Comparison of ENCODE assay signal across 1 cellular context in the genomic region with DNA sequence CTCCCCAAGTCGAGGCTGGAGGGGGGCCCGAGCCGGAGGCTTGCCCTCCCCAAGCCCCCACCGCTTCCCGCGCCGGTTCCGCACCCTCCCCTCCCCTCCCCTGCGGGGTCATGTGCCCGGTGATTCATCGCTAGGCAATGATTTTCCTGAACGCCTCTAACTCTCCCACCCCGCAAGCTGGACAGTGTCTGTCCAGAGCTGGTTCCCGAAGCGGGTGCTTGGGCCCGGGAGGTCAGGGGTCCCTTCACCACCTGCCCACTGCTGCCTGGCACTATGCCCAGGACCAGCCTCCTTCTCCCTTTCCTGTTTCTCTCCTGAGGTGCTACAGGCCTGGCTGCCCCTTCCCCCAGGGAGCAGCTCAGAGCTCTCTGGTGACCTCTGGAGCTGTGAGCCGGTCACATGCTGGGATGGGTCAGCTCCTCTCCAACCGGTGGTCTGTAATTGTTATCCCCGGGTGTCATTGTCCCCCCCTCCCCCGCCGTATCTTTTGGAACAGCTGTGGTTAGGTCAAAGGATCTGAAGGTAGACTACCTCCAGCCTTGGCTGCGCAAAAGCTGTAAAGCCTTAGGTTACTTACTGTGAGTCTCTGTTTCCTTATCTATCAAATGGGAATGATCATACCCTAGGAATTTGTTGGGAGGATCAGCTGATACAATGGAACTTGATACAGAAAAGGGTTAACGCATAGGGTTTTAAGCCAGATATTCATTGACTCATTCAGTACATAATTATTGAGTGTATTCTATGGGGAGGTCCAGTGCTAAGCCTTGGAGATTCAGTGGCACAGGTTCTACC.
TF ChIP-seq lines count a peak whose summit lies in the region.

No MANE protein-coding gene starts in this region.

TF ChIP-seq in K562, 482 proteins besides CTCF, POLR2A, EP300 and RAD21 (continued from another document and continues in another):
- TF ChIP-seq, protein P1, sequence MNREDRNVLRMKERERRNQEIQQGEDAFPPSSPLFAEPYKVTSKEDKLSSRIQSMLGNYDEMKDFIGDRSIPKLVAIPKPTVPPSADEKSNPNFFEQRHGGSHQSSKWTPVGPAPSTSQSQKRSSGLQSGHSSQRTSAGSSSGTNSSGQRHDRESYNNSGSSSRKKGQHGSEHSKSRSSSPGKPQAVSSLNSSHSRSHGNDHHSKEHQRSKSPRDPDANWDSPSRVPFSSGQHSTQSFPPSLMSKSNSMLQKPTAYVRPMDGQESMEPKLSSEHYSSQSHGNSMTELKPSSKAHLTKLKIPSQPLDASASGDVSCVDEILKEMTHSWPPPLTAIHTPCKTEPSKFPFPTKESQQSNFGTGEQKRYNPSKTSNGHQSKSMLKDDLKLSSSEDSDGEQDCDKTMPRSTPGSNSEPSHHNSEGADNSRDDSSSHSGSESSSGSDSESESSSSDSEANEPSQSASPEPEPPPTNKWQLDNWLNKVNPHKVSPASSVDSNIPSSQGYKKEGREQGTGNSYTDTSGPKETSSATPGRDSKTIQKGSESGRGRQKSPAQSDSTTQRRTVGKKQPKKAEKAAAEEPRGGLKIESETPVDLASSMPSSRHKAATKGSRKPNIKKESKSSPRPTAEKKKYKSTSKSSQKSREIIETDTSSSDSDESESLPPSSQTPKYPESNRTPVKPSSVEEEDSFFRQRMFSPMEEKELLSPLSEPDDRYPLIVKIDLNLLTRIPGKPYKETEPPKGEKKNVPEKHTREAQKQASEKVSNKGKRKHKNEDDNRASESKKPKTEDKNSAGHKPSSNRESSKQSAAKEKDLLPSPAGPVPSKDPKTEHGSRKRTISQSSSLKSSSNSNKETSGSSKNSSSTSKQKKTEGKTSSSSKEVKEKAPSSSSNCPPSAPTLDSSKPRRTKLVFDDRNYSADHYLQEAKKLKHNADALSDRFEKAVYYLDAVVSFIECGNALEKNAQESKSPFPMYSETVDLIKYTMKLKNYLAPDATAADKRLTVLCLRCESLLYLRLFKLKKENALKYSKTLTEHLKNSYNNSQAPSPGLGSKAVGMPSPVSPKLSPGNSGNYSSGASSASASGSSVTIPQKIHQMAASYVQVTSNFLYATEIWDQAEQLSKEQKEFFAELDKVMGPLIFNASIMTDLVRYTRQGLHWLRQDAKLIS (CRISPR knock-in tag; IDR thresholded peaks at IDR 0.05): peak; percentile 22; the same call in 1 of the 2 replicates
- TF ChIP-seq, protein P2, sequence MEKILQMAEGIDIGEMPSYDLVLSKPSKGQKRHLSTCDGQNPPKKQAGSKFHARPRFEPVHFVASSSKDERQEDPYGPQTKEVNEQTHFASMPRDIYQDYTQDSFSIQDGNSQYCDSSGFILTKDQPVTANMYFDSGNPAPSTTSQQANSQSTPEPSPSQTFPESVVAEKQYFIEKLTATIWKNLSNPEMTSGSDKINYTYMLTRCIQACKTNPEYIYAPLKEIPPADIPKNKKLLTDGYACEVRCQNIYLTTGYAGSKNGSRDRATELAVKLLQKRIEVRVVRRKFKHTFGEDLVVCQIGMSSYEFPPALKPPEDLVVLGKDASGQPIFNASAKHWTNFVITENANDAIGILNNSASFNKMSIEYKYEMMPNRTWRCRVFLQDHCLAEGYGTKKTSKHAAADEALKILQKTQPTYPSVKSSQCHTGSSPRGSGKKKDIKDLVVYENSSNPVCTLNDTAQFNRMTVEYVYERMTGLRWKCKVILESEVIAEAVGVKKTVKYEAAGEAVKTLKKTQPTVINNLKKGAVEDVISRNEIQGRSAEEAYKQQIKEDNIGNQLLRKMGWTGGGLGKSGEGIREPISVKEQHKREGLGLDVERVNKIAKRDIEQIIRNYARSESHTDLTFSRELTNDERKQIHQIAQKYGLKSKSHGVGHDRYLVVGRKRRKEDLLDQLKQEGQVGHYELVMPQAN (IDR thresholded peaks at IDR 0.05; ENCODE audit: borderline replicate concordance): no peak; the same call in 1 of the 2 replicates
- TF ChIP-seq ETS2 (tag; IDR thresholded peaks at IDR 0.05; ENCODE audit: borderline replicate concordance, poor library complexity, severe bottlenecking): no peak
- TF ChIP-seq ZNF830 (CRISPR knock-in tag; IDR thresholded peaks at IDR 0.05): no peak
- TF ChIP-seq, protein P3, sequence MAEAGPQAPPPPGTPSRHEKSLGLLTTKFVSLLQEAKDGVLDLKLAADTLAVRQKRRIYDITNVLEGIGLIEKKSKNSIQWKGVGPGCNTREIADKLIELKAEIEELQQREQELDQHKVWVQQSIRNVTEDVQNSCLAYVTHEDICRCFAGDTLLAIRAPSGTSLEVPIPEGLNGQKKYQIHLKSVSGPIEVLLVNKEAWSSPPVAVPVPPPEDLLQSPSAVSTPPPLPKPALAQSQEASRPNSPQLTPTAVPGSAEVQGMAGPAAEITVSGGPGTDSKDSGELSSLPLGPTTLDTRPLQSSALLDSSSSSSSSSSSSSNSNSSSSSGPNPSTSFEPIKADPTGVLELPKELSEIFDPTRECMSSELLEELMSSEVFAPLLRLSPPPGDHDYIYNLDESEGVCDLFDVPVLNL (CRISPR knock-in tag; IDR thresholded peaks at IDR 0.05; ENCODE audit: low read depth): no peak
- no peak for TF ChIP-seq MCM3 (IDR thresholded peaks at IDR 0.05)
- no peak for TF ChIP-seq TEAD2 (tag; IDR thresholded peaks at IDR 0.05)
- no peak for TF ChIP-seq NCOA4 (IDR thresholded peaks at IDR 0.05; ENCODE audit: partially characterized antibody)
- 0 out of 2 replicates have a peak, but pooled peaks have one; percentile 8 for TF ChIP-seq SUPT5H (IDR thresholded peaks at IDR 0.05)
- no peak for TF ChIP-seq RHOXF2B (CRISPR knock-in tag; conservative IDR thresholded peaks at IDR 0.05)
- TF ChIP-seq HLTF (IDR thresholded peaks at IDR 0.05): no peak
- TF ChIP-seq NUFIP1 (IDR thresholded peaks at IDR 0.05; ENCODE audit: partially characterized antibody): no peak
- TF ChIP-seq RBM17 (IDR thresholded peaks at IDR 0.05; ENCODE audit: borderline replicate concordance, low read depth, low read length): no peak
- no peak for TF ChIP-seq ZNF57 (CRISPR knock-in tag; IDR thresholded peaks at IDR 0.05)
- no peak for TF ChIP-seq GABPA (tag; conservative IDR thresholded peaks at IDR 0.05; ENCODE audit: low read depth)
- TF ChIP-seq, protein P4, sequence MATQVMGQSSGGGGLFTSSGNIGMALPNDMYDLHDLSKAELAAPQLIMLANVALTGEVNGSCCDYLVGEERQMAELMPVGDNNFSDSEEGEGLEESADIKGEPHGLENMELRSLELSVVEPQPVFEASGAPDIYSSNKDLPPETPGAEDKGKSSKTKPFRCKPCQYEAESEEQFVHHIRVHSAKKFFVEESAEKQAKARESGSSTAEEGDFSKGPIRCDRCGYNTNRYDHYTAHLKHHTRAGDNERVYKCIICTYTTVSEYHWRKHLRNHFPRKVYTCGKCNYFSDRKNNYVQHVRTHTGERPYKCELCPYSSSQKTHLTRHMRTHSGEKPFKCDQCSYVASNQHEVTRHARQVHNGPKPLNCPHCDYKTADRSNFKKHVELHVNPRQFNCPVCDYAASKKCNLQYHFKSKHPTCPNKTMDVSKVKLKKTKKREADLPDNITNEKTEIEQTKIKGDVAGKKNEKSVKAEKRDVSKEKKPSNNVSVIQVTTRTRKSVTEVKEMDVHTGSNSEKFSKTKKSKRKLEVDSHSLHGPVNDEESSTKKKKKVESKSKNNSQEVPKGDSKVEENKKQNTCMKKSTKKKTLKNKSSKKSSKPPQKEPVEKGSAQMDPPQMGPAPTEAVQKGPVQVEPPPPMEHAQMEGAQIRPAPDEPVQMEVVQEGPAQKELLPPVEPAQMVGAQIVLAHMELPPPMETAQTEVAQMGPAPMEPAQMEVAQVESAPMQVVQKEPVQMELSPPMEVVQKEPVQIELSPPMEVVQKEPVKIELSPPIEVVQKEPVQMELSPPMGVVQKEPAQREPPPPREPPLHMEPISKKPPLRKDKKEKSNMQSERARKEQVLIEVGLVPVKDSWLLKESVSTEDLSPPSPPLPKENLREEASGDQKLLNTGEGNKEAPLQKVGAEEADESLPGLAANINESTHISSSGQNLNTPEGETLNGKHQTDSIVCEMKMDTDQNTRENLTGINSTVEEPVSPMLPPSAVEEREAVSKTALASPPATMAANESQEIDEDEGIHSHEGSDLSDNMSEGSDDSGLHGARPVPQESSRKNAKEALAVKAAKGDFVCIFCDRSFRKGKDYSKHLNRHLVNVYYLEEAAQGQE (CRISPR knock-in tag; IDR thresholded peaks at IDR 0.05; ENCODE audit: low read depth): no peak
- no peak; the same call in 1 of the 2 replicates for TF ChIP-seq DMBX1 (CRISPR knock-in tag; IDR thresholded peaks at IDR 0.05; ENCODE audit: borderline replicate concordance)
- TF ChIP-seq KDM4B (IDR thresholded peaks at IDR 0.05; ENCODE audit: borderline replicate concordance in 2 of 2, low read depth in 1 of 2): no peak
- TF ChIP-seq MEF2A (IDR thresholded peaks at IDR 0.05; ENCODE audit: control insufficient read depth, low read depth, low read length): no peak
- no peak for TF ChIP-seq GABPB1 (CRISPR knock-in tag; IDR thresholded peaks at IDR 0.05)
- TF ChIP-seq ATF7 (IDR thresholded peaks at IDR 0.05): peak; percentile 63
- peak; percentile 43 for TF ChIP-seq BRD9 (IDR thresholded peaks at IDR 0.05; ENCODE audit: low read depth, partially characterized antibody)
- no peak for TF ChIP-seq CBX5 (IDR thresholded peaks at IDR 0.05; ENCODE audit: borderline replicate concordance, low read depth)
- TF ChIP-seq, protein P5, sequence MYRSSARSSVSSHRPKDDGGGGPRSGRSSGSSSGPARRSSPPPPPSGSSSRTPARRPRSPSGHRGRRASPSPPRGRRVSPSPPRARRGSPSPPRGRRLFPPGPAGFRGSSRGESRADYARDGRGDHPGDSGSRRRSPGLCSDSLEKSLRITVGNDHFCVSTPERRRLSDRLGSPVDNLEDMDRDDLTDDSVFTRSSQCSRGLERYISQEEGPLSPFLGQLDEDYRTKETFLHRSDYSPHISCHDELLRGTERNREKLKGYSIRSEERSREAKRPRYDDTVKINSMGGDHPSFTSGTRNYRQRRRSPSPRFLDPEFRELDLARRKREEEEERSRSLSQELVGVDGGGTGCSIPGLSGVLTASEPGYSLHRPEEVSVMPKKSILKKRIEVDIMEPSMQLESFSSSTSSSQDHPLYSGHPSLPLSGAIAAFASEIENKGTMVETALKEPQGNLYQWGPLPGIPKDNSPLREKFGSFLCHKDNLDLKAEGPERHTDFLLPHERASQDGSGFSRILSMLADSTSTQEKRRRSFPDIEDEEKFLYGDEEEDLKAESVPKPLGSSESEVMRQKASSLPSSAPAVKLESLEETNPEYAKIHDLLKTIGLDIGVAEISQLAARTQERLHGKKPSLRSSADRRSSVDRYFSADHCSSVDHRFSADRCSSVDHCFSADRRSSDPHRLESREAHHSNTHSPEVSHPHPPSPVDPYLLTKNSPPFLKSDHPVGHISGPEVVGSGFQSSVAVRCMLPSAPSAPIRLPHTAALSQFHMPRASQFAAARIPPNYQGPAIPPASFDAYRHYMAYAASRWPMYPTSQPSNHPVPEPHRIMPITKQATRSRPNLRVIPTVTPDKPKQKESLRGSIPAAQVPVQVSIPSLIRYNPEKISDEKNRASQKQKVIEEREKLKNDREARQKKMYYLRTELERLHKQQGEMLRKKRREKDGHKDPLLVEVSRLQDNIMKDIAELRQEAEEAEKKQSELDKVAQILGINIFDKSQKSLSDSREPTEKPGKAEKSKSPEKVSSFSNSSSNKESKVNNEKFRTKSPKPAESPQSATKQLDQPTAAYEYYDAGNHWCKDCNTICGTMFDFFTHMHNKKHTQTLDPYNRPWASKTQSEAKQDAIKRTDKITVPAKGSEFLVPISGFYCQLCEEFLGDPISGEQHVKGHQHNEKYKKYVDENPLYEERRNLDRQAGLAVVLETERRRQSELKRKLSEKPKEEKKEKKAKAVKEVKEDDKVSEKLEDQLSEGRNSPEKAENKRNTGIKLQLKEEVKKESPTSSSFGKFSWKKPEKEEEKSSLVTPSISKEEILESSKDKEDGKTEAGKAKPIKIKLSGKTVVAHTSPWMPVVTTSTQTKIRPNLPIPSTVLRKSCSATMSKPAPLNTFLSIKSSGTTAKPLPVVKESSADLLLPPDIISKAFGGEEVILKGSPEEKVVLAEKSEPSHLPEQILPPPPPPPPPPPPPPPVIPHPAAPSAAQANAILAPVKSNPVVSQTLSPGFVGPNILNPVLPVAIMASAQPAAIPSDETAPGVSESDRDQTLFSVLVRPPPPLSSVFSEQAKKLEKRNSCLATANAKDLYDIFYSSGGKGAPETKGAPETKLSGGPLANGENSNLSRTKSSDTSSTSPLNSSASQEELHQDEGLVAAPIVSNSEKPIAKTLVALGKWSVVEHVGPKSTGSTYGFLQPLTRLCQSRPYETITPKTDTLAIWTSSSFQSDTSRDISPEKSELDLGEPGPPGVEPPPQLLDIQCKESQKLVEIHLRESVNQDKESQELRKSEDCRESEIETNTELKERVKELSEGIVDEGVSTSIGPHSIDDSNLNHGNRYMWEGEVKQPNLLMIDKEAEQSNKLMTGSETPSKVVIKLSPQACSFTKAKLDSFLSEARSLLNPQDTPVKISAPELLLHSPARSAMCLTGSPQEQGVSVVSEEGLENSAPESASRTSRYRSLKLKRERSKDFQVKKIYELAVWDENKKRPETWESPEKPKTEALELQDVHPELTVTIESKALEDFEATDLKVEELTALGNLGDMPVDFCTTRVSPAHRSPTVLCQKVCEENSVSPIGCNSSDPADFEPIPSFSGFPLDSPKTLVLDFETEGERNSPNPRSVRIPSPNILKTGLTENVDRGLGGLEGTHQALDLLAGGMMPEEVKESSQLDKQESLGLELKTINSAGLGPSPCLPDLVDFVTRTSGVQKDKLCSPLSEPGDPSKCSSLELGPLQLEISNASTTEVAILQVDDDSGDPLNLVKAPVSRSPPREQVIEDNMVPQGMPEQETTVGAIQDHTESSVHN (IDR thresholded peaks at IDR 0.05; ENCODE audit: borderline replicate concordance in 1 of 2, low read depth in 1 of 2): no peak
- no peak for TF ChIP-seq GTF2F1 (IDR thresholded peaks at IDR 0.05; ENCODE audit: low read depth, low read length)
- TF ChIP-seq, protein P6, sequence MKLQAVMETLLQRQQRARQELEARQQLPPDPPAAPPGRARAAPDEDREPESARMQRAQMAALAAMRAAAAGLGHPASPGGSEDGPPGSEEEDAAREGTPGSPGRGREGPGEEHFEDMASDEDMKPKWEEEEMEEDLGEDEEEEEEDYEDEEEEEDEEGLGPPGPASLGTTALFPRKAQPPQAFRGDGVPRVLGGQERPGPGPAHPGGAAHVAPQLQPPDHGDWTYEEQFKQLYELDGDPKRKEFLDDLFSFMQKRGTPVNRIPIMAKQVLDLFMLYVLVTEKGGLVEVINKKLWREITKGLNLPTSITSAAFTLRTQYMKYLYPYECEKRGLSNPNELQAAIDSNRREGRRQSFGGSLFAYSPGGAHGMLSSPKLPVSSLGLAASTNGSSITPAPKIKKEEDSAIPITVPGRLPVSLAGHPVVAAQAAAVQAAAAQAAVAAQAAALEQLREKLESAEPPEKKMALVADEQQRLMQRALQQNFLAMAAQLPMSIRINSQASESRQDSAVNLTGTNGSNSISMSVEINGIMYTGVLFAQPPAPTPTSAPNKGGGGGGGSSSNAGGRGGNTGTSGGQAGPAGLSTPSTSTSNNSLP (IDR thresholded peaks at IDR 0.05; ENCODE audit: borderline replicate concordance, low read depth, low read length): no peak
- no peak for TF ChIP-seq ARID2 (IDR thresholded peaks at IDR 0.05)
- no peak for TF ChIP-seq U2AF2 (optimal IDR thresholded peaks at IDR 0.05; ENCODE audit: low read depth, low read length)
- TF ChIP-seq, protein P7, sequence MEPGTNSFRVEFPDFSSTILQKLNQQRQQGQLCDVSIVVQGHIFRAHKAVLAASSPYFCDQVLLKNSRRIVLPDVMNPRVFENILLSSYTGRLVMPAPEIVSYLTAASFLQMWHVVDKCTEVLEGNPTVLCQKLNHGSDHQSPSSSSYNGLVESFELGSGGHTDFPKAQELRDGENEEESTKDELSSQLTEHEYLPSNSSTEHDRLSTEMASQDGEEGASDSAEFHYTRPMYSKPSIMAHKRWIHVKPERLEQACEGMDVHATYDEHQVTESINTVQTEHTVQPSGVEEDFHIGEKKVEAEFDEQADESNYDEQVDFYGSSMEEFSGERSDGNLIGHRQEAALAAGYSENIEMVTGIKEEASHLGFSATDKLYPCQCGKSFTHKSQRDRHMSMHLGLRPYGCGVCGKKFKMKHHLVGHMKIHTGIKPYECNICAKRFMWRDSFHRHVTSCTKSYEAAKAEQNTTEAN (CRISPR knock-in tag; IDR thresholded peaks at IDR 0.05): no peak
- no peak for TF ChIP-seq EWSR1 (IDR thresholded peaks at IDR 0.05; ENCODE audit: borderline replicate concordance, low read depth, partially characterized antibody)
- no peak for TF ChIP-seq BMI1 (IDR thresholded peaks at IDR 0.05; ENCODE audit: low read length)
- no peak for TF ChIP-seq MCM2 (IDR thresholded peaks at IDR 0.05; ENCODE audit: low read depth)
